8 cellular contexts compared by ENCODE assay signal in genomic region chr4:76377922-76378321, GRCh38. TPM values are rescaled to one million over a fixed set of nuclear protein-coding genes. Genes with fewer than 3 reads are reported as not detected.
DNase-seq lines count a peak whose midpoint lies in the region; ATAC-seq and TF ChIP-seq lines count a peak whose summit lies in the region.

No MANE protein-coding gene starts in this region.

- H3K4me1 Mint-ChIP-seq in neural progenitor cell = peaks cover 20% of the 10 kb centered on the region

- peaks cover 19% of the 10 kb centered on the region for H3K9me3 Mint-ChIP-seq in neural progenitor cell

- DNase-seq in ACHN (peak; percentile 23), SK-N-DZ (ENCODE audit: low spot score) (peak; percentile 9), cerebellar cortex (ENCODE audit: low spot score) (peak; percentile 11), neural progenitor cell (ENCODE audit: low spot score) (peak; percentile 69), cortex of kidney (lab: John Stamatoyannopoulos, UW) (no peak)

- no peak overlapping the region for H3K27ac ChIP-seq in neural progenitor cell

- TF ChIP-seq CTCF in GM12875 (IDR thresholded peaks at IDR 0.05; ENCODE audit: borderline replicate concordance, insufficient read depth, low read depth, low read length) (peak; percentile 60; the same call in 1 of the 2 replicates), neural progenitor cell (IDR thresholded peaks at IDR 0.05) (peak; percentile 87)

- H3K27me3 Mint-ChIP-seq in neural progenitor cell (ENCODE audit: insufficient read depth, low read depth) = no peaks in the 10 kb centered on the region

- no peaks in the 10 kb centered on the region for H3F3A ChIP-seq in neural progenitor cell (ENCODE audit: low read depth)

- ATAC-seq in HG03045 (IDR thresholded peaks at IDR 0.05; ENCODE audit: unreplicated experiment) (no peak), HG02981 (IDR thresholded peaks at IDR 0.05; ENCODE audit: unreplicated experiment) (no peak)

- no peaks in the 10 kb centered on the region for H3K9me3 ChIP-seq in neural progenitor cell (ENCODE audit: low read depth)

- no peak overlapping the region for H3K27ac Mint-ChIP-seq in neural progenitor cell

- no peak overlapping the region for H3K4me3 ChIP-seq in GM12875 (ENCODE audit: low read depth, low read length)
- no peak overlapping the region for H3K4me3 ChIP-seq in neural progenitor cell

- H3K79me2 ChIP-seq in neural progenitor cell (ENCODE audit: low read depth) = no peaks in the 10 kb centered on the region

- H3K4me3 Mint-ChIP-seq in neural progenitor cell = peak overlapping the region; percentile 3

- in situ Hi-C loops in ACHN (cut with HindIII; ENCODE audit: low pct_ligation_motif_present, low pct_unique_long_range_greater_than_20kb, low sequenced_read_pairs) = no loop called here

- no peak overlapping the region for H3K4me2 ChIP-seq in neural progenitor cell

- H4K20me1 ChIP-seq in neural progenitor cell (ENCODE audit: low read depth) = no peaks in the 10 kb centered on the region

- H3K9ac ChIP-seq in neural progenitor cell = no peak overlapping the region

- H3K27me3 ChIP-seq in neural progenitor cell = no peaks in the 10 kb centered on the region

- H3K4me1 ChIP-seq in neural progenitor cell = peaks cover 4% of the 10 kb centered on the region

- no peak overlapping the region for H2AFZ ChIP-seq in neural progenitor cell (replicated peaks)

- no peaks in the 10 kb centered on the region for H3K36me3 Mint-ChIP-seq in neural progenitor cell

- H3K36me3 ChIP-seq in neural progenitor cell = no peaks in the 10 kb centered on the region

RNA-seq across cellular contexts. Expression of gene CCDC158, which starts 43.0 kb away (rescaled TPM):
- polyA plus RNA-seq in SK-N-DZ (2014; cell fraction: cytosol; rRNA removed) = not detected in 2 replicates
- polyA plus RNA-seq in SK-N-DZ (2014; cell fraction: nucleus; rRNA removed) = not detected in 2 replicates
- not detected in 2 replicates for total RNA-seq in neural progenitor cell (ENCODE audit: low replicate concordance)

RNA-seq across cellular contexts. Expression of gene SHROOM3, which starts 57.1 kb away (rescaled TPM):
- polyA plus RNA-seq in SK-N-DZ (2014; cell fraction: cytosol; rRNA removed) = 5.9 and 9.4 TPM in 2 replicates
- 3.2 TPM in 2 replicates for polyA plus RNA-seq in SK-N-DZ (2014; cell fraction: nucleus; rRNA removed)
- 36.6 and 52.7 TPM in 2 replicates for total RNA-seq in neural progenitor cell (ENCODE audit: low replicate concordance)
